1 cellular context compared by ENCODE assay signal in the genomic region with DNA sequence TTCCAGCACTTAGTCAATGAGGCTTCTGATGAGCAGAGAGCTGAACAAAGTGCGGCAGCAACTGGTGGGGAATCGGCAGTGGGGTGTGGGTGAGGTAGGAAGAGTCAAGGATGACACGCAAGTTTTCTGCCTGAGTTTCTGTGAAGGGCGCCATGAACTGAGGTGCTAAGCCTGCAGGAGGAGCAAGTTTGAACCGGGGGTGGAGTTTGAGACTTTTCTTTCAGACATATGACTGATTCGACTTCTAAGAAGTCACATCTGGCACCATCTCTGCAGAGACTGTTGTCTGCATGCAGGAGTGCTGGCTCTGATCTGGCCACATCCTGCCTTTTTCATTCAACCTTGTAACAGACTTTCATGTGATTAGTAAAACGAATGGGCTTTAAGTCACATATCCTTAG.
TF ChIP-seq lines count a peak whose summit lies in the region.

No MANE protein-coding gene starts in this region.

TF ChIP-seq in GM23338, 12 proteins besides CTCF, POLR2A, EP300 and RAD21 (continued from another document):
- TF ChIP-seq, protein P1, sequence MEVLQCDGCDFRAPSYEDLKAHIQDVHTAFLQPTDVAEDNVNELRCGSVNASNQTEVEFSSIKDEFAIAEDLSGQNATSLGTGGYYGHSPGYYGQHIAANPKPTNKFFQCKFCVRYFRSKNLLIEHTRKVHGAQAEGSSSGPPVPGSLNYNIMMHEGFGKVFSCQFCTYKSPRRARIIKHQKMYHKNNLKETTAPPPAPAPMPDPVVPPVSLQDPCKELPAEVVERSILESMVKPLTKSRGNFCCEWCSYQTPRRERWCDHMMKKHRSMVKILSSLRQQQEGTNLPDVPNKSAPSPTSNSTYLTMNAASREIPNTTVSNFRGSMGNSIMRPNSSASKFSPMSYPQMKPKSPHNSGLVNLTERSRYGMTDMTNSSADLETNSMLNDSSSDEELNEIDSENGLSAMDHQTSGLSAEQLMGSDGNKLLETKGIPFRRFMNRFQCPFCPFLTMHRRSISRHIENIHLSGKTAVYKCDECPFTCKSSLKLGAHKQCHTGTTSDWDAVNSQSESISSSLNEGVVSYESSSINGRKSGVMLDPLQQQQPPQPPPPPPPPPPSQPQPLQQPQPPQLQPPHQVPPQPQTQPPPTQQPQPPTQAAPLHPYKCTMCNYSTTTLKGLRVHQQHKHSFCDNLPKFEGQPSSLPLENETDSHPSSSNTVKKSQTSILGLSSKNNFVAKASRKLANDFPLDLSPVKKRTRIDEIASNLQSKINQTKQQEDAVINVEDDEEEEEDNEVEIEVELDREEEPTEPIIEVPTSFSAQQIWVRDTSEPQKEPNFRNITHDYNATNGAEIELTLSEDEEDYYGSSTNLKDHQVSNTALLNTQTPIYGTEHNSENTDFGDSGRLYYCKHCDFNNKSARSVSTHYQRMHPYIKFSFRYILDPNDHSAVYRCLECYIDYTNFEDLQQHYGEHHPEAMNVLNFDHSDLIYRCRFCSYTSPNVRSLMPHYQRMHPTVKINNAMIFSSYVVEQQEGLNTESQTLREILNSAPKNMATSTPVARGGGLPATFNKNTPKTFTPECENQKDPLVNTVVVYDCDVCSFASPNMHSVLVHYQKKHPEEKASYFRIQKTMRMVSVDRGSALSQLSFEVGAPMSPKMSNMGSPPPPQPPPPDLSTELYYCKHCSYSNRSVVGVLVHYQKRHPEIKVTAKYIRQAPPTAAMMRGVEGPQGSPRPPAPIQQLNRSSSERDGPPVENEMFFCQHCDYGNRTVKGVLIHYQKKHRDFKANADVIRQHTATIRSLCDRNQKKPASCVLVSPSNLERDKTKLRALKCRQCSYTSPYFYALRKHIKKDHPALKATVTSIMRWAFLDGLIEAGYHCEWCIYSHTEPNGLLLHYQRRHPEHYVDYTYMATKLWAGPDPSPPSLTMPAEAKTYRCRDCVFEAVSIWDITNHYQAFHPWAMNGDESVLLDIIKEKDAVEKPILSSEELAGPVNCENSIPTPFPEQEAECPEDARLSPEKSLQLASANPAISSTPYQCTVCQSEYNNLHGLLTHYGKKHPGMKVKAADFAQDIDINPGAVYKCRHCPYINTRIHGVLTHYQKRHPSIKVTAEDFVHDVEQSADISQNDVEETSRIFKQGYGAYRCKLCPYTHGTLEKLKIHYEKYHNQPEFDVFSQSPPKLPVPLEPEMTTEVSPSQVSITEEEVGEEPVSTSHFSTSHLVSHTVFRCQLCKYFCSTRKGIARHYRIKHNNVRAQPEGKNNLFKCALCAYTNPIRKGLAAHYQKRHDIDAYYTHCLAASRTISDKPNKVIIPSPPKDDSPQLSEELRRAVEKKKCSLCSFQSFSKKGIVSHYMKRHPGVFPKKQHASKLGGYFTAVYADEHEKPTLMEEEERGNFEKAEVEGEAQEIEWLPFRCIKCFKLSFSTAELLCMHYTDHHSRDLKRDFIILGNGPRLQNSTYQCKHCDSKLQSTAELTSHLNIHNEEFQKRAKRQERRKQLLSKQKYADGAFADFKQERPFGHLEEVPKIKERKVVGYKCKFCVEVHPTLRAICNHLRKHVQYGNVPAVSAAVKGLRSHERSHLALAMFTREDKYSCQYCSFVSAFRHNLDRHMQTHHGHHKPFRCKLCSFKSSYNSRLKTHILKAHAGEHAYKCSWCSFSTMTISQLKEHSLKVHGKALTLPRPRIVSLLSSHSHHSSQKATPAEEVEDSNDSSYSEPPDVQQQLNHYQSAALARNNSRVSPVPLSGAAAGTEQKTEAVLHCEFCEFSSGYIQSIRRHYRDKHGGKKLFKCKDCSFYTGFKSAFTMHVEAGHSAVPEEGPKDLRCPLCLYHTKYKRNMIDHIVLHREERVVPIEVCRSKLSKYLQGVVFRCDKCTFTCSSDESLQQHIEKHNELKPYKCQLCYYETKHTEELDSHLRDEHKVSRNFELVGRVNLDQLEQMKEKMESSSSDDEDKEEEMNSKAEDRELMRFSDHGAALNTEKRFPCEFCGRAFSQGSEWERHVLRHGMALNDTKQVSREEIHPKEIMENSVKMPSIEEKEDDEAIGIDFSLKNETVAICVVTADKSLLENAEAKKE (CRISPR knock-in tag; IDR thresholded peaks at IDR 0.05), result no peak
- no peak for TF ChIP-seq EZH2phosphoT487 (IDR thresholded peaks at IDR 0.05; ENCODE audit: unreplicated experiment)
- TF ChIP-seq NANOG (IDR thresholded peaks at IDR 0.05; ENCODE audit: borderline replicate concordance), result no peak
- TF ChIP-seq EZH2 (IDR thresholded peaks at IDR 0.05; ENCODE audit: low read depth, unreplicated experiment), result no peak
- no peak for TF ChIP-seq JUNB (IDR thresholded peaks at IDR 0.05; ENCODE audit: unreplicated experiment)
